Comparison of ENCODE assay signal across 2 cellular contexts in genomic region chr17:50787106-50787505, GRCh38.
TF ChIP-seq lines count a peak whose summit lies in the region.

No MANE protein-coding gene starts in this region.

TF ChIP-seq in A549, 52 proteins besides CTCF, POLR2A, EP300 and RAD21:
- no peak for TF ChIP-seq ZSCAN20 (CRISPR knock-in tag; IDR thresholded peaks at IDR 0.05)
- TF ChIP-seq TP53 (CRISPR knock-in tag; IDR thresholded peaks at IDR 0.05), result no peak
- TF ChIP-seq NFE2L2 (conservative IDR thresholded peaks at IDR 0.05; ENCODE audit: low read length), result no peak
- TF ChIP-seq HOXA7 (CRISPR knock-in tag; IDR thresholded peaks at IDR 0.05), result no peak
- TF ChIP-seq HDAC2 (IDR thresholded peaks at IDR 0.05), result no peak
- TF ChIP-seq CHD2 (IDR thresholded peaks at IDR 0.05; ENCODE audit: low read length, partially characterized antibody), result no peak
- no peak for TF ChIP-seq MAZ (IDR thresholded peaks at IDR 0.05; ENCODE audit: borderline replicate concordance, low read depth, low read length)

TF ChIP-seq in GM12878, 131 proteins besides CTCF, POLR2A, EP300 and RAD21:
- TF ChIP-seq ATF7 (IDR thresholded peaks at IDR 0.05; ENCODE audit: low read depth), result no peak
- no peak for TF ChIP-seq ZBED1 (IDR thresholded peaks at IDR 0.05; ENCODE audit: borderline replicate concordance)
- no peak for TF ChIP-seq MXI1 (IDR thresholded peaks at IDR 0.05; ENCODE audit: low read depth, low read length)
- TF ChIP-seq MTA2 (IDR thresholded peaks at IDR 0.05; ENCODE audit: low read depth), result no peak
- no peak for TF ChIP-seq EGR1 (IDR thresholded peaks at IDR 0.05; ENCODE audit: borderline replicate concordance in 1 of 2, low read depth in 2 of 2, low read length in 2 of 2)
- no peak for TF ChIP-seq STAT1 (conservative IDR thresholded peaks at IDR 0.05)
- TF ChIP-seq POU2F2 (IDR thresholded peaks at IDR 0.05; ENCODE audit: borderline replicate concordance, low read depth, low read length), result no peak
- no peak for TF ChIP-seq CEBPB (IDR thresholded peaks at IDR 0.05; ENCODE audit: borderline replicate concordance in 1 of 2, low read depth in 2 of 2, low read length in 2 of 2)
- no peak for TF ChIP-seq CREM (IDR thresholded peaks at IDR 0.05; ENCODE audit: low read depth)
- no peak for TF ChIP-seq TCF3 (IDR thresholded peaks at IDR 0.05; ENCODE audit: borderline replicate concordance, insufficient read depth, low read depth, low read length)
- TF ChIP-seq FOXK2 (IDR thresholded peaks at IDR 0.05), result no peak
- no peak for TF ChIP-seq BACH1 (IDR thresholded peaks at IDR 0.05; ENCODE audit: borderline replicate concordance)
- TF ChIP-seq NKRF (conservative IDR thresholded peaks at IDR 0.05), result no peak
- no peak for TF ChIP-seq KAT2A (conservative IDR thresholded peaks at IDR 0.05; ENCODE audit: control insufficient read depth, low read depth, low read length)
- no peak for TF ChIP-seq ZNF687 (IDR thresholded peaks at IDR 0.05)
- TF ChIP-seq ZNF217 (IDR thresholded peaks at IDR 0.05), result no peak
- no peak for TF ChIP-seq TBL1XR1 (IDR thresholded peaks at IDR 0.05; ENCODE audit: low read depth, low read length)
- TF ChIP-seq ZBTB4 (CRISPR knock-in tag; IDR thresholded peaks at IDR 0.05), result no peak
TF ChIP-seq in GM12878: peak in this region for 0.
